ENCODE assay signal across 34 cellular contexts in the genomic region with DNA sequence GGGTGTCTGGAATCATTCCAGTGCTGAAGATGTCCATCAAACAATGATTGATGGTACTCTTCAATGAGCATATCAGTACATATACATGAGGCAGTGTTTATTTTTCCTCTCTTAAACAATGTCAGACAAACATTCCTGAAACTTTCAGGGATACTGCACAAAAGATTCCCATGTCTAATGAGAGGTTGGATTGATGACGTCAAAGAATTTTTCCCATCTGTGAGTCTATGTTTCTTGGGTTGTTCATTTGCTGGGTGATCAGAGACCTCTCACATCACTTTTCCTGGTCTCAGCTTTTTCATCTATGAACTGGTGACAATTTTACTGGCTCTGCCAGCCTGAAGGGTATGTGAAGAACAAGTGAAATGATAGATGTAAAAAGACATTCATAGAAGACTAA.
"Had no signal": no experiment of that assay in that cellular context is flagged by ENCODE, and none has a peak within 500 bp of the region (broad histone marks: within the 10 kb centered on the region; RNA-seq: fewer than 3 reads in every experiment).

No MANE protein-coding gene starts in this region.

- H3K4me1 ChIP-seq: adrenal gland, ascending aorta, body of pancreas, breast epithelium had no signal

- DNase-seq: activated effector memory CD4-positive, alpha-beta T cell treated with anti-CD3 and anti-CD28 coated beads, Interleukin-2, amount 50 U/mL, for 16 hours; activated effector memory CD4-positive, alpha-beta T cell treated with Interleukin-2 at 50 U/mL for 16 hours; activated gamma-delta T cell; activated gamma-delta T cell treated with Interleukin-2 at 50 U/mL for 16 hours; activated naive CD4-positive, alpha-beta T cell; activated naive CD4-positive, alpha-beta T cell treated with anti-CD3 and anti-CD28 coated beads for 36 hours; activated naive CD4-positive, alpha-beta T cell treated with anti-CD3 and anti-CD28 coated beads, Interleukin-2, amount 10 ng/mL, durations not matched to agents 7 days and 5 days; activated naive CD4-positive, alpha-beta T cell treated with anti-CD3 and anti-CD28 coated beads, Interleukin-2, amount 50 U/mL, for 16 hours; activated naive CD4-positive, alpha-beta T cell treated with Interleukin-2 at 50 U/mL for 16 hours; activated naive CD8-positive, alpha-beta T cell treated with anti-CD3 and anti-CD28 coated beads for 36 hours; activated naive CD8-positive, alpha-beta T cell treated with anti-CD3 and anti-CD28 coated beads, Interleukin-2, amount 10 ng/mL, durations not matched to agents 7 days and 5 days; activated naive CD8-positive, alpha-beta T cell treated with anti-CD3 and anti-CD28 coated beads, Interleukin-2, amount 50 U/mL, for 24 hours; activated T-cell treated with anti-CD3 and anti-CD28 coated beads, Interleukin-2, amount 50 U/mL, for 1 hour; activated T-cell treated with anti-CD3 and anti-CD28 coated beads, Interleukin-2, amount 50 U/mL, for 24 hours; activated T-cell treated with anti-CD3 and anti-CD28 coated beads, Interleukin-2, amount 50 U/mL, for 4 hours; activated T-cell treated with anti-CD3 and anti-CD28 coated beads, Interleukin-2, amount 50 U/mL, for 48 hours; activated T-cell treated with anti-CD3 and anti-CD28 coated beads, Interleukin-2, amount 50 U/mL, for 72 hours; adrenal gland; amniotic stem cell; amygdala; anterior cingulate cortex; aorta; body of pancreas; brain microvascular endothelial cell; caudate nucleus; central memory CD4-positive, alpha-beta T cell; cerebellar nuclear complex had no signal

- ATAC-seq: activated naive CD4-positive, alpha-beta T cell treated with anti-CD3 and anti-CD28 coated beads, Interleukin-2, amount 50 U/mL, for 72 hours; activated naive CD8-positive, alpha-beta T cell treated with anti-CD3 and anti-CD28 coated beads, Interleukin-2, amount 50 U/mL, for 24 hours; activated T-cell treated with anti-CD3 and anti-CD28 coated beads, Interleukin-2, amount 50 U/mL, for 4 hours; activated T-cell treated with anti-CD3 and anti-CD28 coated beads, Interleukin-2, amount 50 U/mL, for 72 hours; activated T-helper 17 cell treated with anti-CD3 and anti-CD28 coated beads, Interleukin-2, amount 50 U/mL, for 72 hours; body of pancreas had no signal

- H3K27me3 ChIP-seq: adrenal gland, ascending aorta, body of pancreas, brain microvascular endothelial cell, breast epithelium, cardiac muscle cell had no signal

- H3K27ac ChIP-seq: adrenal gland, ascending aorta, body of pancreas, brain microvascular endothelial cell, breast epithelium, cardiac muscle cell had no signal

- H3K36me3 ChIP-seq: adrenal gland, ascending aorta, brain microvascular endothelial cell, breast epithelium, cardiac muscle cell had no signal

- H3K4me3 ChIP-seq: adrenal gland, ascending aorta, body of pancreas, breast epithelium, cardiac muscle cell had no signal

- H3K9me3 ChIP-seq: ascending aorta had no signal

- FAIRE-seq: astrocyte, bronchial epithelial cell had no signal
